8 cellular contexts compared by ENCODE assay signal in the genomic region with DNA sequence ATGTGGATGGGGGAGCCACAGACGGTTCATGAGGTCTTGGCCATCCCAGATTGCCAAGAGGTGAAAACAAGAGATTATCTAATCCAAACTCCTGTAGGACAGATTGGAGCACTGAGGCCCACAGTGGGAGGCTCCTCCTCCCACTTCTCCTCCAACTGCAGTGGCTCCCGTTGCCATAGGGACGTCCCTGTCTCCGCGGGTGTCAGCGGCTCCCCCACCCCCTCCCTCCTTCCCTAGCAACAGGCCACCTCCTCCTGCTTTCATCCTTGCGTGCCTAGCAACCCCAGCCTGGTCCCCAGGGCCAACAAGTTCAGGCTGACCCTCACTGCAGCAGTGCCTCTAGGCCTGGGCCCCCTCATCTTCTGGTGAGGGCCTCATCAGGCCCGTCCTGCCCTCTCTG. TPM values are rescaled to one million over a fixed set of nuclear protein-coding genes. Genes with fewer than 3 reads are reported as not detected.
DNase-seq lines count a peak whose midpoint lies in the region; ATAC-seq, FAIRE-seq and TF ChIP-seq lines count a peak whose summit lies in the region.

No MANE protein-coding gene starts in this region.

- ATAC-seq in activated CD8-positive, alpha-beta memory T cell treated with anti-CD3 and anti-CD28 coated beads, Interleukin-2, amount 10 ng/mL, durations not matched to agents 7 days and 5 days = peak; percentile 46
- ATAC-seq in SK-N-SH treated with all-trans-retinoic acid at 6 μM for 48 hours = peak; percentile 44
- no peak for ATAC-seq in HG03196 (IDR thresholded peaks at IDR 0.05; ENCODE audit: unreplicated experiment)
- ATAC-seq in GM21717 (IDR thresholded peaks at IDR 0.05; ENCODE audit: unreplicated experiment) = no peak

- H3K4me3 ChIP-seq in foreskin fibroblast (ENCODE audit: low read depth in 1 of 2, low read length in 2 of 2) (no peak overlapping the region), rectal smooth muscle tissue (ENCODE audit: low read length) (no peak overlapping the region)

- no peaks in the 10 kb centered on the region for H3K9me3 Mint-ChIP-seq in activated CD8-positive, alpha-beta memory T cell treated with anti-CD3 and anti-CD28 coated beads, Interleukin-2, amount 10 ng/mL, durations not matched to agents 7 days and 5 days (ENCODE audit: low read depth)

- CTCF ChIA-PET in activated CD8-positive, alpha-beta memory T cell treated with anti-CD3 and anti-CD28 coated beads, Interleukin-2, amount 10 ng/mL, durations not matched to agents 7 days and 5 days (lab: Charles Lee) = interaction anchor here (0.9 to 2.8 kb wide), 4 partner anchors 25 to 194 kb away, joined by 3 to 13 read pairs (median 8); no protein-coding TSS in a partner anchor

- peak overlapping the region; percentile 79 for H3K4me3 Mint-ChIP-seq in activated CD8-positive, alpha-beta memory T cell treated with anti-CD3 and anti-CD28 coated beads, Interleukin-2, amount 10 ng/mL, durations not matched to agents 7 days and 5 days

- no peak overlapping the region for H3K9ac ChIP-seq in rectal smooth muscle tissue (ENCODE audit: low read length)

- peak; percentile 42 for DNase-seq in activated CD8-positive, alpha-beta memory T cell treated with anti-CD3 and anti-CD28 coated beads, Interleukin-2, amount 10 ng/mL, durations not matched to agents 7 days and 5 days
- no peak for DNase-seq in activated CD8-positive, alpha-beta memory T cell treated with anti-CD3 and anti-CD28 coated beads for 24 hours
- DNase-seq in foreskin fibroblast (peak; percentile 7 to 43), GM19239 (ENCODE audit: insufficient read length, low spot score) (no peak)

- H3K27me3 Mint-ChIP-seq in activated CD8-positive, alpha-beta memory T cell treated with anti-CD3 and anti-CD28 coated beads, Interleukin-2, amount 10 ng/mL, durations not matched to agents 7 days and 5 days = no peaks in the 10 kb centered on the region

- peaks cover 8% of the 10 kb centered on the region for H3K4me1 ChIP-seq in rectal smooth muscle tissue (ENCODE audit: control insufficient read depth, insufficient read depth, low read length)

- no peak for TF ChIP-seq CTCF in foreskin fibroblast (IDR thresholded peaks at IDR 0.05; ENCODE audit: low read depth, low read length)

- peak overlapping the region; percentile 62 for H3K27ac ChIP-seq in rectal smooth muscle tissue (ENCODE audit: low read depth, low read length)

- H3K36me3 ChIP-seq in rectal smooth muscle tissue (ENCODE audit: control insufficient read depth, insufficient read depth, low read length) = no peaks in the 10 kb centered on the region

- peaks cover 31% of the 10 kb centered on the region for H3K4me1 Mint-ChIP-seq in activated CD8-positive, alpha-beta memory T cell treated with anti-CD3 and anti-CD28 coated beads, Interleukin-2, amount 10 ng/mL, durations not matched to agents 7 days and 5 days

- no peaks in the 10 kb centered on the region for H3K36me3 Mint-ChIP-seq in activated CD8-positive, alpha-beta memory T cell treated with anti-CD3 and anti-CD28 coated beads, Interleukin-2, amount 10 ng/mL, durations not matched to agents 7 days and 5 days

- no peaks in the 10 kb centered on the region for H3K27me3 ChIP-seq in rectal smooth muscle tissue (ENCODE audit: control insufficient read depth, insufficient read depth, low read length)

- H3K27ac Mint-ChIP-seq in activated CD8-positive, alpha-beta memory T cell treated with anti-CD3 and anti-CD28 coated beads, Interleukin-2, amount 10 ng/mL, durations not matched to agents 7 days and 5 days = peak overlapping the region; percentile 92

- FAIRE-seq in GM19239 (lab: Jason Lieb, UNC) = no peak

TF ChIP-seq in SK-N-SH treated with all-trans-retinoic acid at 6 μM for 48 hours, 23 proteins besides CTCF, POLR2A, EP300 and RAD21:
- no peak for TF ChIP-seq ZNF8 (CRISPR knock-in tag; IDR thresholded peaks at IDR 0.05)
- TF ChIP-seq, protein P1, sequence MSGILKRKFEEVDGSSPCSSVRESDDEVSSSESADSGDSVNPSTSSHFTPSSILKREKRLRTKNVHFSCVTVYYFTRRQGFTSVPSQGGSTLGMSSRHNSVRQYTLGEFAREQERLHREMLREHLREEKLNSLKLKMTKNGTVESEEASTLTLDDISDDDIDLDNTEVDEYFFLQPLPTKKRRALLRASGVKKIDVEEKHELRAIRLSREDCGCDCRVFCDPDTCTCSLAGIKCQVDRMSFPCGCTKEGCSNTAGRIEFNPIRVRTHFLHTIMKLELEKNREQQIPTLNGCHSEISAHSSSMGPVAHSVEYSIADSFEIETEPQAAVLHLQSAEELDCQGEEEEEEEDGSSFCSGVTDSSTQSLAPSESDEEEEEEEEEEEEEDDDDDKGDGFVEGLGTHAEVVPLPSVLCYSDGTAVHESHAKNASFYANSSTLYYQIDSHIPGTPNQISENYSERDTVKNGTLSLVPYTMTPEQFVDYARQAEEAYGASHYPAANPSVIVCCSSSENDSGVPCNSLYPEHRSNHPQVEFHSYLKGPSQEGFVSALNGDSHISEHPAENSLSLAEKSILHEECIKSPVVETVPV (CRISPR knock-in tag; IDR thresholded peaks at IDR 0.05) = no peak
- no peak for TF ChIP-seq TCF4 (CRISPR knock-in tag; IDR thresholded peaks at IDR 0.05; ENCODE audit: borderline replicate concordance)
- no peak for TF ChIP-seq ZNF70 (CRISPR knock-in tag; IDR thresholded peaks at IDR 0.05)

RNA-seq across cellular contexts. Expression of gene IQSEC2, which starts 6.8 kb away (rescaled TPM):
- total RNA-seq in activated CD8-positive, alpha-beta memory T cell treated with anti-CD3 and anti-CD28 coated beads, Interleukin-2, amount 10 ng/mL, durations not matched to agents 7 days and 5 days = under 1 TPM in 1 of 2 experiments, not detected in 1; 0.40 TPM

Comparison
In these comparisons a context has a peak if more than half of its experiments do, and no peak if none do; other contexts are left out.
1. DNase-seq: peak in activated CD8-positive, alpha-beta memory T cell treated with anti-CD3 and anti-CD28 coated beads, Interleukin-2, amount 10 ng/mL, durations not matched to agents 7 days and 5 days (single experiment) and foreskin fibroblast (2 of 2); none in activated CD8-positive, alpha-beta memory T cell treated with anti-CD3 and anti-CD28 coated beads for 24 hours (single experiment) and GM19239 (single experiment).
2. ATAC-seq: peak in activated CD8-positive, alpha-beta memory T cell treated with anti-CD3 and anti-CD28 coated beads, Interleukin-2, amount 10 ng/mL, durations not matched to agents 7 days and 5 days (single experiment) and SK-N-SH treated with all-trans-retinoic acid at 6 μM for 48 hours (single experiment); none in HG03196 (single experiment) and GM21717 (single experiment).